ENCODE assay signal across 8 cellular contexts in genomic region chr10:79748510-79748909, GRCh38. TPM values are rescaled to one million over a fixed set of nuclear protein-coding genes. Genes with fewer than 3 reads are reported as not detected.
DNase-seq lines count a peak whose midpoint lies in the region; ATAC-seq and TF ChIP-seq lines count a peak whose summit lies in the region.
"Not testable (repeated sequence)": the region's sequence is repeated elsewhere in the genome, so short reads cannot be mapped to it uniquely, and the experiment has no call there.

No MANE protein-coding gene starts in this region.

- CTCF ChIA-PET in activated CD4-positive, alpha-beta T cell treated with anti-CD3 and anti-CD28 coated beads, Interleukin-2, amount 10 ng/mL, durations not matched to agents 7 days and 5 days (lab: Charles Lee) = not testable (repeated sequence)

- H3K4me1 Mint-ChIP-seq in activated CD4-positive, alpha-beta T cell treated with anti-CD3 and anti-CD28 coated beads, Interleukin-2, amount 10 ng/mL, durations not matched to agents 7 days and 5 days = not testable (repeated sequence)
- peaks cover 24 to 27% of the 10 kb centered on the region in 2 donors for H3K4me1 Mint-ChIP-seq in natural killer cell

- H3K4me3 Mint-ChIP-seq in activated CD4-positive, alpha-beta T cell treated with anti-CD3 and anti-CD28 coated beads, Interleukin-2, amount 10 ng/mL, durations not matched to agents 7 days and 5 days; natural killer cell: not testable (repeated sequence)

- H3K4me1 ChIP-seq in BLaER1 = peaks cover 21% of the 10 kb centered on the region

- intact Hi-C loops in natural killer cell (cut with micrococcal nuclease) = not testable (repeated sequence)

- H3K27me3 Mint-ChIP-seq in activated CD4-positive, alpha-beta T cell treated with anti-CD3 and anti-CD28 coated beads, Interleukin-2, amount 10 ng/mL, durations not matched to agents 7 days and 5 days; natural killer cell (ENCODE audit: low read depth in 2 of 2): not testable (repeated sequence)

- H3K9me3 ChIP-seq in BLaER1 = not testable (repeated sequence)

- not testable (repeated sequence) for H3K9me3 Mint-ChIP-seq in activated CD4-positive, alpha-beta T cell treated with anti-CD3 and anti-CD28 coated beads, Interleukin-2, amount 10 ng/mL, durations not matched to agents 7 days and 5 days; natural killer cell

- not testable (repeated sequence) for H3K4me3 ChIP-seq in BLaER1

- POLR2A ChIA-PET in activated CD4-positive, alpha-beta T cell treated with anti-CD3 and anti-CD28 coated beads, Interleukin-2, amount 10 ng/mL, durations not matched to agents 7 days and 5 days (lab: Charles Lee) = not testable (repeated sequence)

- peak overlapping the region; percentile 68 for H3K27ac Mint-ChIP-seq in activated CD4-positive, alpha-beta T cell treated with anti-CD3 and anti-CD28 coated beads, Interleukin-2, amount 10 ng/mL, durations not matched to agents 7 days and 5 days
- peak overlapping the region; percentile 65 to 69 for H3K27ac Mint-ChIP-seq in natural killer cell

- H3K36me3 ChIP-seq in BLaER1 = not testable (repeated sequence)

- not testable (repeated sequence) for H3K36me3 Mint-ChIP-seq in activated CD4-positive, alpha-beta T cell treated with anti-CD3 and anti-CD28 coated beads, Interleukin-2, amount 10 ng/mL, durations not matched to agents 7 days and 5 days (ENCODE audit: low read depth); natural killer cell

- H3K4me2 ChIP-seq in BLaER1 = peak overlapping the region; percentile 40

- H3K9ac ChIP-seq in BLaER1 = not testable (repeated sequence)

- not testable (repeated sequence) for H4K20me1 ChIP-seq in BLaER1

- not testable (repeated sequence) for H3K27ac ChIP-seq in BLaER1

- peak; percentile 92 for ATAC-seq in GM18498 (IDR thresholded peaks at IDR 0.05; ENCODE audit: unreplicated experiment)
- ATAC-seq in GM19025 (IDR thresholded peaks at IDR 0.05; ENCODE audit: low read depth, unreplicated experiment) = peak; percentile 67
- peak; percentile 50 for ATAC-seq in GM21825 (IDR thresholded peaks at IDR 0.05; ENCODE audit: unreplicated experiment)
- peak; percentile 65 for ATAC-seq in HG03354 (IDR thresholded peaks at IDR 0.05; ENCODE audit: poor library complexity, severe bottlenecking, unreplicated experiment)
- peak; percentile 24 to 90 (median 42) for ATAC-seq in natural killer cell

- peak; percentile 47 for DNase-seq in MV-4-11 (lab: John Stamatoyannopoulos, UW)
- not testable (repeated sequence) for DNase-seq in activated CD4-positive, alpha-beta T cell treated with anti-CD3 and anti-CD28 coated beads, Interleukin-2, amount 10 ng/mL, durations not matched to agents 7 days and 5 days; natural killer cell

- H3K27me3 ChIP-seq in BLaER1 = not testable (repeated sequence)

- TF ChIP-seq CTCF in natural killer cell (IDR thresholded peaks at IDR 0.05) = not testable (repeated sequence)

RNA-seq across cellular contexts. Expression of gene NUTM2B, which starts 45.5 kb away (rescaled TPM):
- under 1 TPM; 0.73 to 0.97 TPM for total RNA-seq in activated CD4-positive, alpha-beta T cell treated with anti-CD3 and anti-CD28 coated beads, Interleukin-2, amount 10 ng/mL, durations not matched to agents 7 days and 5 days
- total RNA-seq in natural killer cell = 1 to 10 TPM in 2 of 3 donors, under 1 TPM in 1; 0.75 to 2.1 (median 1.3) TPM

Comparison
In these comparisons a context has a peak if more than half of its experiments do, and no peak if none do; other contexts are left out.
1. ATAC-seq: peak in every context shown above with its lines; median percentile 92 in GM18498; 67 in GM19025; 65 in HG03354; 50 in GM21825; 42 in natural killer cell.